Comparison of ENCODE assay signal across 8 cellular contexts in genomic region chr2:18749912-18750526, GRCh38.
DNase-seq lines count a peak whose midpoint lies in the region; ATAC-seq, FAIRE-seq and TF ChIP-seq lines count a peak whose summit lies in the region.

No MANE protein-coding gene starts in this region.

- POLR2A ChIA-PET in H1 (lab: Charles Lee; ENCODE audit: partially characterized antibody) = no interaction called here

- H3K4me1 ChIP-seq in H1 (replicated peaks in 1 of 4; ENCODE audit: control insufficient read depth in 3 of 4, insufficient read depth in 4 of 4, low read length in 3 of 4) (no peaks in the 10 kb centered on the region), mucosa of descending colon (ENCODE audit: low read depth) (peaks cover 8% of the 10 kb centered on the region)

- H4K91ac ChIP-seq in H1 (replicated peaks; ENCODE audit: insufficient read length, low read length) = no peak overlapping the region

- peaks cover 18% of the 10 kb centered on the region for H3K27me3 Mint-ChIP-seq in type B pancreatic cell

- CTCF ChIA-PET in H1 (lab: Charles Lee; ENCODE audit: partially characterized antibody) = interaction anchor here (0.6 to 5.2 kb wide), 24 partner anchors 9 to 997 kb away, joined by 3 to 19 read pairs (median 4); no protein-coding TSS in a partner anchor

- H3K27me3 ChIP-seq in H1 (replicated peaks in 1 of 4; ENCODE audit: control insufficient read depth in 3 of 4, extremely low read depth in 1 of 4, insufficient read depth in 3 of 4, low read length in 3 of 4) = no peaks in the 10 kb centered on the region

- 4% methylated on average over 2 of the region's 2 CpGs; no CpG with 5 or more reads in 1 of the 2 experiments for WGBS in H1 (ENCODE audit: extremely low coverage in 1 of 2, insufficient coverage in 1 of 2, insufficient read length in 1 of 2, insufficient replicate concordance in 2 of 2, low coverage in 1 of 2, low lambda C conversion rate in 2 of 2, missing lambda C conversion rate in 1 of 2), 2 experiments

- H2BK12ac ChIP-seq in H1 (ENCODE audit: low read depth, low read length) = no peak overlapping the region

- no peaks in the 10 kb centered on the region for H3K79me2 ChIP-seq in H1 (ENCODE audit: control insufficient read depth in 1 of 2, insufficient read depth in 2 of 2, low read length in 2 of 2)

- H3K23ac ChIP-seq in H1 (ENCODE audit: insufficient read length) = no peak overlapping the region

- no peak overlapping the region for H3K4me3 Mint-ChIP-seq in type B pancreatic cell

- no peak overlapping the region for H4K8ac ChIP-seq in H1 (ENCODE audit: extremely low read depth, insufficient read depth, low read length)

- peak; percentile 55 for ATAC-seq in mucosa of descending colon

- no peak for FAIRE-seq in H1 (lab: Jason Lieb, UNC)

- H3K14ac ChIP-seq in H1 (ENCODE audit: insufficient read length) = no peak overlapping the region

- peak; percentile 15 for DNase-seq in activated CD8-positive, alpha-beta memory T cell treated with anti-CD3 and anti-CD28 coated beads, Interleukin-2, amount 50 U/mL, for 4 hours
- DNase-seq in activated CD8-positive, alpha-beta memory T cell treated with anti-CD3 and anti-CD28 coated beads for 24 hours = no peak
- DNase-seq in NB4 (ENCODE audit: low read depth) (peak; percentile 58), T-helper 1 cell (peak in 3 of 5 donors; percentile 3 to 17 (median 6)), H1 (ENCODE audit: low read depth in 1 of 2, low spot score in 2 of 2) (peak in 1 of 2 experiments; percentile 54), mucosa of descending colon (peak in 1 of 3 donors; percentile 84), type B pancreatic cell (ENCODE audit: extremely low spot score, unreplicated experiment) (no peak), HuH-7 (ENCODE audit: low spot score) (no peak)

- no peak overlapping the region for H2BK15ac ChIP-seq in H1 (ENCODE audit: low read length)

- H2BK5ac ChIP-seq in H1 (ENCODE audit: low read depth, low read length) = no peak overlapping the region

- H3K27ac Mint-ChIP-seq in type B pancreatic cell = no peak overlapping the region

- TF ChIP-seq POLR2A in NB4 (IDR thresholded peaks at IDR 0.05; ENCODE audit: extremely low read depth, insufficient read length) = no peak
- no peak for TF ChIP-seq POLR2A in H1 (IDR thresholded peaks at IDR 0.05; ENCODE audit: control extremely low read depth in 1 of 2, low read depth in 2 of 2, low read length in 2 of 2)

- peak; percentile 77 to 84 for TF ChIP-seq RAD21 in H1 (IDR thresholded peaks at IDR 0.05 in 1 of 2, conservative IDR thresholded peaks at IDR 0.05 in 1 of 2; ENCODE audit: low read depth in 2 of 2, low read length in 2 of 2)

- TF ChIP-seq CTCF in NB4 (IDR thresholded peaks at IDR 0.05; ENCODE audit: low read depth, low read length) (peak; percentile 63), H1 (IDR thresholded peaks at IDR 0.05; ENCODE audit: control extremely low read depth in 1 of 3, insufficient read depth in 1 of 3, low read depth in 1 of 3, low read length in 3 of 3) (peak in 2 of 3 experiments; percentile 35 to 48; a peak in 2 of 4 replicates), mucosa of descending colon (IDR thresholded peaks at IDR 0.05) (peak; percentile 30), type B pancreatic cell (conservative IDR thresholded peaks at IDR 0.05) (peak; percentile 93)

- H3K79me1 ChIP-seq in H1 (ENCODE audit: low read depth, low read length) = no peaks in the 10 kb centered on the region

- no peaks in the 10 kb centered on the region for H3K36me3 ChIP-seq in H1 (ENCODE audit: control insufficient read depth in 2 of 4, insufficient read depth in 4 of 4, low read length in 3 of 4)
- no peaks in the 10 kb centered on the region for H3K36me3 ChIP-seq in mucosa of descending colon (ENCODE audit: low read depth)

- H2BK120ac ChIP-seq in H1 (replicated peaks; ENCODE audit: low read depth, low read length) = no peak overlapping the region

- H2AFZ ChIP-seq in H1 (ENCODE audit: low read length) = no peak overlapping the region

- H3K9me3 ChIP-seq in H1 (ENCODE audit: insufficient read depth in 2 of 2, low read depth in 1 of 2, low read length in 1 of 2) (no peaks in the 10 kb centered on the region), mucosa of descending colon (no peaks in the 10 kb centered on the region)

- H2BK20ac ChIP-seq in H1 (ENCODE audit: low read length) = no peak overlapping the region

- no peak overlapping the region for H3K4me3 ChIP-seq in NB4 (ENCODE audit: low read depth, low read length)
- H3K4me3 ChIP-seq in H1 (ENCODE audit: extremely low read depth in 1 of 4, insufficient read depth in 2 of 4, low read depth in 3 of 4, low read length in 4 of 4) = no peak overlapping the region
- H3K4me3 ChIP-seq in mucosa of descending colon = no peak overlapping the region

- no peak overlapping the region for H3K18ac ChIP-seq in H1 (ENCODE audit: extremely low read depth, low read length)

- H3K56ac ChIP-seq in H1 (replicated peaks; ENCODE audit: insufficient read length, low read depth, low read length) = no peak overlapping the region

- no peak for TF ChIP-seq EP300 in H1 (IDR thresholded peaks at IDR 0.05; ENCODE audit: borderline replicate concordance in 1 of 2, low read depth in 2 of 2, low read length in 2 of 2)

- peaks cover 14% of the 10 kb centered on the region for H3K4me1 Mint-ChIP-seq in type B pancreatic cell (ENCODE audit: unreplicated experiment)

- no peak overlapping the region for H3K27ac ChIP-seq in H1 (ENCODE audit: low read depth, low read length)

- no peak overlapping the region for H3K4me2 ChIP-seq in H1 (ENCODE audit: insufficient read depth in 1 of 2, low read depth in 2 of 2, low read length in 2 of 2)

- H3K9me3 Mint-ChIP-seq in type B pancreatic cell = peaks cover 4% of the 10 kb centered on the region

- no peak overlapping the region for H3K4ac ChIP-seq in H1 (replicated peaks; ENCODE audit: insufficient read length, low read depth, low read length)

- H3K36me3 Mint-ChIP-seq in type B pancreatic cell = no peaks in the 10 kb centered on the region

- no peak overlapping the region for H4K5ac ChIP-seq in H1 (ENCODE audit: insufficient read length, low read depth, low read length)

- intact Hi-C loops in mucosa of descending colon (cut with DNase I, micrococcal nuclease) = loop anchor here (5.0 to 10.0 kb wide), 3 partner anchors 225 to 1112 kb away; no protein-coding TSS in a partner anchor

- no peaks in the 10 kb centered on the region for H4K20me1 ChIP-seq in H1 (replicated peaks in 1 of 2; ENCODE audit: control insufficient read depth in 1 of 2, insufficient read depth in 2 of 2, low read length in 2 of 2)

- H3K9ac ChIP-seq in H1 (replicated peaks in 1 of 4; ENCODE audit: extremely low read depth in 1 of 4, low read depth in 3 of 4, low read length in 3 of 4) = no peak overlapping the region

- H3K23me2 ChIP-seq in H1 (ENCODE audit: low read depth, low read length) = no peaks in the 10 kb centered on the region

- H2AK5ac ChIP-seq in H1 (ENCODE audit: low read depth, low read length) = no peak overlapping the region

TF ChIP-seq in H1, 55 proteins besides CTCF, POLR2A, EP300 and RAD21:
- TF ChIP-seq SP1 (IDR thresholded peaks at IDR 0.05; ENCODE audit: low read depth, low read length) = no peak
- TF ChIP-seq MAFK (IDR thresholded peaks at IDR 0.05; ENCODE audit: low read depth, low read length) = no peak
- no peak for TF ChIP-seq RFX5 (IDR thresholded peaks at IDR 0.05; ENCODE audit: borderline replicate concordance, low read depth, low read length)
- TF ChIP-seq NANOG (IDR thresholded peaks at IDR 0.05; ENCODE audit: insufficient read depth, low read depth, low read length, poor library complexity, severe bottlenecking) = no peak

Comparison
In these comparisons a context has a peak if more than half of its experiments do, and no peak if none do; other contexts are left out.
1. DNase-seq: peak in activated CD8-positive, alpha-beta memory T cell treated with anti-CD3 and anti-CD28 coated beads, Interleukin-2, amount 50 U/mL, for 4 hours (single experiment), NB4 (single experiment) and T-helper 1 cell (3 of 5); none in activated CD8-positive, alpha-beta memory T cell treated with anti-CD3 and anti-CD28 coated beads for 24 hours (single experiment), type B pancreatic cell (single experiment) and HuH-7 (single experiment).
2. CTCF ChIP-seq: peak in every context shown above with its lines; median percentile 93 in type B pancreatic cell; 63 in NB4; 42 in H1; 30 in mucosa of descending colon.